Comparison of ENCODE assay signal across 14 cellular contexts in the genomic region with DNA sequence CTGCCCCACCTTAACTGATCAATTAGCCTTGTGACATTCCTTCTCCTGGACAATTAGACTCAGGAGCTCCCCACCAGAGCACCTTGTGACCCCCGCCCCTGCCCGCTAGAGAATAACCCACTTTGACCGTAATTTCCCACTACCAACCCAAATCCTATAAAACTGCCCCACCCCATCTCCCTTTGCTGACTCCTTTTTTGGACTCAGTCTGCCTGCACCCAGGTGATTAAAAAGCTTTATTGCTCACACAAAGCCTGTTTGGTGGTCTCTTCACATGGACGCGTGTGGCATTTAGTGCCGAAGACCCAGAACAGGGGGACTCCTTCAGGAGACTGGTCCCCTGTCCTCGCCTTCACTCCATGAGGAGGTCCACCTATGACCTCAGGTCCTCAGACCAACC. TPM values are rescaled to one million over a fixed set of nuclear protein-coding genes. Genes with fewer than 3 reads are reported as not detected.
"Had no signal": no experiment of that assay in that cellular context is flagged by ENCODE, and none has a peak within 500 bp of the region (broad histone marks: within the 10 kb centered on the region; RNA-seq: fewer than 3 reads in every experiment).

No MANE protein-coding gene starts in this region.

RNA-seq across cellular contexts. Expression of a gene that starts 12.4 kb away (rescaled TPM):
- total RNA-seq: activated B cell treated with CpG ODN at 0.5 μM for 24 hours; activated CD4-positive, alpha-beta T cell treated with anti-CD3 and anti-CD28 coated beads, Interleukin-2, amount 10 ng/mL, durations not matched to agents 24 days and 14 days had no signal

RNA-seq across cellular contexts. Expression of a gene that starts 44.7 kb away (rescaled TPM):
- total RNA-seq: activated B cell treated with CpG ODN at 0.5 μM for 24 hours; activated CD4-positive, alpha-beta memory T cell treated with anti-CD3 and anti-CD28 coated beads for 36 hours; activated CD4-positive, alpha-beta memory T cell treated with anti-CD3 and anti-CD28 coated beads, Interleukin-2, amount 10 ng/mL, durations not matched to agents 7 days and 5 days; activated CD4-positive, alpha-beta T cell treated with anti-CD3 and anti-CD28 coated beads for 36 hours; activated CD4-positive, alpha-beta T cell treated with anti-CD3 and anti-CD28 coated beads, Interleukin-2, amount 10 ng/mL, durations not matched to agents 24 days and 14 days; activated CD4-positive, alpha-beta T cell treated with anti-CD3 and anti-CD28 coated beads, Interleukin-2, amount 10 ng/mL, durations not matched to agents 7 days and 5 days; activated CD8-positive, alpha-beta memory T cell treated with anti-CD3 and anti-CD28 coated beads for 36 hours; activated CD8-positive, alpha-beta memory T cell treated with anti-CD3 and anti-CD28 coated beads, Interleukin-2, amount 10 ng/mL, durations not matched to agents 7 days and 5 days; activated CD8-positive, alpha-beta T cell treated with anti-CD3 and anti-CD28 coated beads for 36 hours; activated CD8-positive, alpha-beta T cell treated with anti-CD3 and anti-CD28 coated beads, Interleukin-2, amount 10 ng/mL, durations not matched to agents 7 days and 5 days; T-helper 1 cell treated with Interleukin-12 subunit alpha and Interleukin-12 subunit beta and Interleukin-4 antibody, amounts not matched to agents 30 ng/mL and 1 ng/mL, for 36 hours; T-helper 17 cell; T-helper 2 cell treated with Interferon-gamma antibody and Interleukin-4, amounts not matched to agents 100 ng/mL and 5 ng/mL, for 36 hours had no signal

RNA-seq across cellular contexts. Expression of a gene that starts 59.5 kb away (rescaled TPM):
- total RNA-seq: activated B cell treated with CpG ODN at 0.5 μM for 24 hours; activated CD4-positive, alpha-beta memory T cell treated with anti-CD3 and anti-CD28 coated beads for 36 hours; activated CD4-positive, alpha-beta memory T cell treated with anti-CD3 and anti-CD28 coated beads, Interleukin-2, amount 10 ng/mL, durations not matched to agents 7 days and 5 days; activated CD4-positive, alpha-beta T cell treated with anti-CD3 and anti-CD28 coated beads for 36 hours; activated CD4-positive, alpha-beta T cell treated with anti-CD3 and anti-CD28 coated beads, Interleukin-2, amount 10 ng/mL, durations not matched to agents 24 days and 14 days; activated CD4-positive, alpha-beta T cell treated with anti-CD3 and anti-CD28 coated beads, Interleukin-2, amount 10 ng/mL, durations not matched to agents 7 days and 5 days; activated CD8-positive, alpha-beta memory T cell treated with anti-CD3 and anti-CD28 coated beads for 36 hours; activated CD8-positive, alpha-beta memory T cell treated with anti-CD3 and anti-CD28 coated beads, Interleukin-2, amount 10 ng/mL, durations not matched to agents 7 days and 5 days; activated CD8-positive, alpha-beta T cell treated with anti-CD3 and anti-CD28 coated beads for 36 hours; activated CD8-positive, alpha-beta T cell treated with anti-CD3 and anti-CD28 coated beads, Interleukin-2, amount 10 ng/mL, durations not matched to agents 7 days and 5 days; T-helper 1 cell treated with Interleukin-12 subunit alpha and Interleukin-12 subunit beta and Interleukin-4 antibody, amounts not matched to agents 30 ng/mL and 1 ng/mL, for 36 hours; T-helper 17 cell; T-helper 2 cell treated with Interferon-gamma antibody and Interleukin-4, amounts not matched to agents 100 ng/mL and 5 ng/mL, for 36 hours; WTC11 had no signal
